ENCODE assay signal across 8 cellular contexts in genomic region chr12:118377891-118378470, GRCh38. TPM values are rescaled to one million over a fixed set of nuclear protein-coding genes. Genes with fewer than 3 reads are reported as not detected.
DNase-seq lines count a peak whose midpoint lies in the region; ATAC-seq, FAIRE-seq and TF ChIP-seq lines count a peak whose summit lies in the region.

No MANE protein-coding gene starts in this region.

- H3K36me3 ChIP-seq in A673 (ENCODE audit: insufficient read depth, low read length, poor library complexity, severe bottlenecking) (peaks cover 24% of the 10 kb centered on the region), lower lobe of right lung (peaks cover 38% of the 10 kb centered on the region)

- ATAC-seq in lower lobe of right lung (peak in 1 of 2 donors; percentile 13), GM21723 (IDR thresholded peaks at IDR 0.05; ENCODE audit: unreplicated experiment) (no peak)

- H3K4me1 ChIP-seq in A673 (ENCODE audit: insufficient read depth, low read length, poor library complexity, severe bottlenecking) (peaks cover 18% of the 10 kb centered on the region), lower lobe of right lung (peaks cover 35% of the 10 kb centered on the region)

- H3K27ac ChIP-seq in A673 (ENCODE audit: low read depth, low read length, poor library complexity, severe bottlenecking) (peak overlapping the region; percentile 99), lower lobe of right lung (peak overlapping the region; percentile 98)

- DNase-seq in A673 (ENCODE audit: low spot score): peak; percentile 86
- DNase-seq in GM12892 (ENCODE audit: insufficient read length): no peak
- DNase-seq in NCI-H526 (lab: John Stamatoyannopoulos, UW): peak; percentile 43 to 73
- peak; percentile 76 for DNase-seq in activated CD4-positive, alpha-beta T cell treated with anti-CD3 and anti-CD28 coated beads, Interleukin-2, amount 50 U/mL, for 1 hour
- peak; percentile 20 to 48 for DNase-seq in dermis microvascular lymphatic vessel endothelial cell (ENCODE audit: low read depth in 2 of 2)
- DNase-seq in lower lobe of right lung: peak; percentile 65
- DNase-seq in stimulated activated CD4-positive, alpha-beta T cell treated with anti-CD3 and anti-CD28 coated beads, TNF-alpha, amount 100 ng/mL, for 4 hours (ENCODE audit: low read depth in 3 of 3): peak; percentile 55 to 61 (median 59)

- FAIRE-seq in GM12892 (lab: Jason Lieb, UNC): peak; percentile 51

- H3K27me3 ChIP-seq in A673 (replicated peaks; ENCODE audit: insufficient read depth, low read depth, low read length, poor library complexity) (no peaks in the 10 kb centered on the region), lower lobe of right lung (ENCODE audit: low read depth) (no peaks in the 10 kb centered on the region)

- TF ChIP-seq CTCF in A673 (conservative IDR thresholded peaks at IDR 0.05; ENCODE audit: low read depth, low read length) (peak; percentile 93), lower lobe of right lung (IDR thresholded peaks at IDR 0.05) (peak; percentile 98)

- CTCF ChIA-PET in A673 (lab: Charles Lee): interaction anchor here (0.6 to 3.4 kb wide), 7 partner anchors 9 to 1186 kb away, joined by 3 to 30 read pairs (median 3); no protein-coding TSS in a partner anchor

- no peaks in the 10 kb centered on the region for H3K9me3 ChIP-seq in A673 (ENCODE audit: low read depth, low read length, poor library complexity, severe bottlenecking)
- H3K9me3 ChIP-seq in lower lobe of right lung: no peaks in the 10 kb centered on the region

- no peak for TF ChIP-seq POLR2A in GM12892 (IDR thresholded peaks at IDR 0.05; ENCODE audit: low read depth, low read length)

- POLR2A ChIA-PET in A673 (lab: Charles Lee; ENCODE audit: low non-redundant PET): no interaction called here

- BruUV-seq in A673 (replicated peaks; lab: Mats Ljungman, UMichigan): no TSS peak

- peak overlapping the region; percentile 94 for H3K4me3 ChIP-seq in A673 (ENCODE audit: low read depth, low read length, poor library complexity, severe bottlenecking)
- peak overlapping the region; percentile 95 for H3K4me3 ChIP-seq in lower lobe of right lung

- intact Hi-C loops in A673 (cut with micrococcal nuclease; ENCODE audit: unreplicated experiment): loop anchor here (2.0 to 5.0 kb wide), 4 partner anchors 47 to 506 kb away; partner anchors contain the start of gene WSB2
- intact Hi-C loops in lower lobe of right lung (cut with DNase I): loop anchor here (10.0 kb wide), 1 partner anchor 193 kb away; no protein-coding TSS in a partner anchor

RNA-seq across cellular contexts. Expression of gene SUDS3, which starts 1.6 kb away (rescaled TPM):
- 47.8 and 50.0 TPM in 2 replicates for total RNA-seq in A673 (2021)
- 19.8 TPM for polyA plus RNA-seq in GM12892 (2012; ENCODE audit: missing spikeins)
- 23.3 and 25.0 TPM in 2 replicates for total RNA-seq in dermis microvascular lymphatic vessel endothelial cell
- total RNA-seq in lower lobe of right lung: 28.5 TPM

RNA-seq across cellular contexts. Expression of gene TAOK3, which starts 5.3 kb away (rescaled TPM):
- total RNA-seq in A673 (2021) (46.6 and 48.9 TPM in 2 replicates), dermis microvascular lymphatic vessel endothelial cell (15.3 and 16.7 TPM in 2 replicates), lower lobe of right lung (68.8 TPM)
- polyA plus RNA-seq in GM12892 (2012; ENCODE audit: missing spikeins): 44.0 TPM
